In the genomic region with DNA sequence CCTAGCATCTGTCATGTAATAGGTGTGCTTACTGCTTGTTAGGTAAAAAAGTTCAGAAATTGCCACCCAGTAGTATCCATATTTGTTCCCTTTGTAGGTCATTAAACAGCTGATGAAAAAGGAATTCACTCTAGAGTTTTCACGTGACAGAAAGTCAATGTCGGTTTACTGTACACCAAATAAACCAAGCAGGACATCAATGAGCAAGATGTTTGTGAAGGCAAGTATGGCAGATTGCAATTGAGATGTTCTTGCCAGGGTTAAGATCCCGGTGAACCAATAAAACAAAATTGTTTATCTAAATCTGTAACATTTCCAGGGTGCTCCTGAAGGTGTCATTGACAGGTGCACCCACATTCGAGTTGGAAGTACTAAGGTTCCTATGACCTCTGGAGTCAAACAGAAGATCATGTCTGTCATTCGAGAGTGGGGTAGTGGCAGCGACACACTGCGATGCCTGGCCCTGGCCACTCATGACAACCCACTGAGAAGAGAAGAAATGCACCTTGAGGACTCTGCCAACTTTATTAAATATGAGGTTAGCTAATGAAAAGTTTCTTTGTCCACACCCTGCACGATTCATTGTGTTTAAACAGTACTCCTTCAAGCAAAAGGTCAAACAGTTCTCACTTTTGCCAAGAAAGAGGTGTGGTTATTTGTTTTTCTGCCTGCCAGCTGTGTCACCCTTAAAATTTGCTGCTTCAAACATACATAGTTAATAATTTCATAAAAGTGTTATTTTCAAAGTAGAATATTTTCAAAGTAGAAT, we compare ENCODE assay signal across 14 cellular contexts. TPM values are rescaled to one million over a fixed set of nuclear protein-coding genes. Genes with fewer than 3 reads are reported as not detected.
DNase-seq lines count a peak whose midpoint lies in the region; ATAC-seq and TF ChIP-seq lines count a peak whose summit lies in the region.
"Had no signal": no experiment of that assay in that cellular context is flagged by ENCODE, and none has a peak within 500 bp of the region (broad histone marks: within the 10 kb centered on the region; RNA-seq: fewer than 3 reads in every experiment).

No MANE protein-coding gene starts in this region.

- H3K27ac ChIP-seq in OCI-LY1 (ENCODE audit: low read depth, low read length, poor library complexity, severe bottlenecking): peak overlapping the region; percentile 32
- no peak overlapping the region for H3K27ac ChIP-seq in brain microvascular endothelial cell
- H3K27ac ChIP-seq in tibial artery: no peak overlapping the region
- H3K27ac ChIP-seq: tibial nerve had no signal

- CTCF ChIA-PET in Calu3 (lab: Charles Lee): interaction anchor here (0.6 to 2.1 kb wide), 3 partner anchors 9 to 30 kb away, joined by 4 to 6 read pairs (median 6); no protein-coding TSS in a partner anchor

- peaks cover 98% of the 10 kb centered on the region for H3K36me3 Mint-ChIP-seq in Calu3 (ENCODE audit: insufficient read depth, unreplicated experiment)
- peaks cover 52% of the 10 kb centered on the region for H3K36me3 Mint-ChIP-seq in progenitor cell of endocrine pancreas (ENCODE audit: insufficient read depth)

- peak; percentile 28 for DNase-seq in Calu3
- peak; percentile 41 for DNase-seq in epithelial cell of esophagus (ENCODE audit: low read depth)
- no peak for DNase-seq in progenitor cell of endocrine pancreas (ENCODE audit: low spot score, unreplicated experiment)
- DNase-seq in cerebellar cortex (ENCODE audit: low spot score): no peak
- no peak for DNase-seq in brain microvascular endothelial cell
- no peak for DNase-seq in tibial artery
- DNase-seq: activated CD4-positive, CD25-positive, alpha-beta regulatory T cell treated with anti-CD3 and anti-CD28 coated beads, Interleukin-2, amount 50 U/mL, for 72 hours; naive thymus-derived CD8-positive, alpha-beta T cell; NCI-H1048; stimulated activated CD4-positive, alpha-beta T cell treated with anti-CD3 and anti-CD28 coated beads, Interleukin-2, amount 100 ng/mL, for 24 hours; T-helper 17 cell had no signal

- H3K4me2 ChIP-seq in OCI-LY1 (ENCODE audit: low read length): no peak overlapping the region

- no peaks in the 10 kb centered on the region for H3K27me3 Mint-ChIP-seq in Calu3 (ENCODE audit: unreplicated experiment)
- H3K27me3 Mint-ChIP-seq in progenitor cell of endocrine pancreas: no peaks in the 10 kb centered on the region
- H3K27me3 Mint-ChIP-seq: naive thymus-derived CD8-positive, alpha-beta T cell; T-helper 17 cell had no signal

- no peaks in the 10 kb centered on the region for H3K9me3 ChIP-seq in OCI-LY1 (ENCODE audit: low read length)
- no peaks in the 10 kb centered on the region for H3K9me3 ChIP-seq in tibial artery
- H3K9me3 ChIP-seq: tibial nerve had no signal

- H3K36me3 ChIP-seq in OCI-LY1 (ENCODE audit: insufficient read depth, low read length) (peaks cover 99% of the 10 kb centered on the region), brain microvascular endothelial cell (replicated peaks) (peaks cover 99% of the 10 kb centered on the region), tibial artery (peaks cover 98 to 100% (median 100%) of the 10 kb centered on the region in 3 donors)

- BruUV-seq in Calu3 (replicated peaks; lab: Mats Ljungman, UMichigan): no TSS peak

- in situ Hi-C loops in brain microvascular endothelial cell (cut with HindIII; ENCODE audit: low pct_ligation_motif_present, low sequenced_read_pairs): no loop called here

- no peaks in the 10 kb centered on the region for H4K20me1 ChIP-seq in OCI-LY1 (ENCODE audit: insufficient read depth, low read length)

- H3K4me3 Mint-ChIP-seq in Calu3 (ENCODE audit: low read depth, unreplicated experiment) (peak overlapping the region; percentile 28), progenitor cell of endocrine pancreas (ENCODE audit: low read depth) (no peak overlapping the region)
- H3K4me3 Mint-ChIP-seq: naive thymus-derived CD8-positive, alpha-beta T cell; T-helper 17 cell had no signal

- H3K4me1 ChIP-seq in OCI-LY1 (ENCODE audit: insufficient read depth, low read length, severe bottlenecking) (no peaks in the 10 kb centered on the region), tibial artery (no peaks in the 10 kb centered on the region)

- H2AFZ ChIP-seq in OCI-LY1 (ENCODE audit: low read length): no peak overlapping the region

- H3K27me3 ChIP-seq in OCI-LY1 (ENCODE audit: insufficient read depth, low read length) (no peaks in the 10 kb centered on the region), brain microvascular endothelial cell (replicated peaks) (no peaks in the 10 kb centered on the region), tibial artery (no peaks in the 10 kb centered on the region)
- H3K27me3 ChIP-seq: tibial nerve had no signal

- no peak overlapping the region for H3K9ac ChIP-seq in OCI-LY1 (ENCODE audit: low read length)

- no peak for ATAC-seq in HG03342 (IDR thresholded peaks at IDR 0.05; ENCODE audit: unreplicated experiment)
- ATAC-seq: T-helper 17 cell had no signal

- H3F3A ChIP-seq in OCI-LY1 (ENCODE audit: insufficient read depth, low read length): no peaks in the 10 kb centered on the region

- H3K4me1 Mint-ChIP-seq in Calu3 (ENCODE audit: low read depth, unreplicated experiment) (peaks cover 44% of the 10 kb centered on the region), progenitor cell of endocrine pancreas (ENCODE audit: low read depth) (peaks cover 9% of the 10 kb centered on the region)

- H3K4me3 ChIP-seq in OCI-LY1 (ENCODE audit: low read depth, low read length, poor library complexity, severe bottlenecking): no peak overlapping the region
- H3K4me3 ChIP-seq in epithelial cell of esophagus (ENCODE audit: low read length): no peak overlapping the region
- H3K4me3 ChIP-seq in brain microvascular endothelial cell (ENCODE audit: low read depth, low read length): no peak overlapping the region
- H3K4me3 ChIP-seq in tibial artery: no peak overlapping the region
- H3K4me3 ChIP-seq: tibial nerve had no signal

- intact Hi-C loops in Calu3 (cut with micrococcal nuclease; ENCODE audit: unreplicated experiment): loop anchor here (1.0 to 5.0 kb wide), 3 partner anchors 52 to 232 kb away; no protein-coding TSS in a partner anchor
- intact Hi-C loops in tibial artery (cut with DNase I; ENCODE audit: low total_unique reads): no loop called here

- no peak for TF ChIP-seq CTCF in Calu3 (IDR thresholded peaks at IDR 0.05; ENCODE audit: unreplicated experiment)
- no peak for TF ChIP-seq CTCF in OCI-LY1 (IDR thresholded peaks at IDR 0.05; ENCODE audit: low read length)
- TF ChIP-seq CTCF in epithelial cell of esophagus (IDR thresholded peaks at IDR 0.05; ENCODE audit: insufficient read depth, low read depth, low read length, missing control alignments): no peak
- no peak for TF ChIP-seq CTCF in progenitor cell of endocrine pancreas (IDR thresholded peaks at IDR 0.05; ENCODE audit: unreplicated experiment)
- TF ChIP-seq CTCF in brain microvascular endothelial cell (IDR thresholded peaks at IDR 0.05; ENCODE audit: low read depth, low read length, missing control alignments): no peak
- no peak for TF ChIP-seq CTCF in tibial artery (IDR thresholded peaks at IDR 0.05)

- H3K79me2 ChIP-seq in OCI-LY1 (ENCODE audit: insufficient read depth, low read length): no peaks in the 10 kb centered on the region

- peak overlapping the region; percentile 89 for H3K27ac Mint-ChIP-seq in Calu3 (ENCODE audit: unreplicated experiment)
- H3K27ac Mint-ChIP-seq in progenitor cell of endocrine pancreas: peak overlapping the region; percentile 69

- H3K9me2 ChIP-seq in OCI-LY1 (ENCODE audit: low read depth, low read length): no peaks in the 10 kb centered on the region

- H3K9me3 Mint-ChIP-seq in Calu3 (ENCODE audit: low read depth, unreplicated experiment) (no peaks in the 10 kb centered on the region), progenitor cell of endocrine pancreas (ENCODE audit: low read depth) (no peaks in the 10 kb centered on the region)
- H3K9me3 Mint-ChIP-seq: naive thymus-derived CD8-positive, alpha-beta T cell had no signal

RNA-seq across cellular contexts. Expression of a gene that starts 58.3 kb away (rescaled TPM):
- 388 and 437 TPM in 2 replicates for total RNA-seq in Calu3 (2022)
- 167 and 175 TPM in 2 replicates for total RNA-seq in progenitor cell of endocrine pancreas

Comparison
In these comparisons a context has a peak if more than half of its experiments do, and no peak if none do; other contexts are left out.
1. DNase-seq: peak in Calu3 (single experiment) and epithelial cell of esophagus (single experiment); none in progenitor cell of endocrine pancreas (single experiment), cerebellar cortex (single experiment), brain microvascular endothelial cell (single experiment) and tibial artery (0 of 2).